Comparison of ENCODE assay signal across 8 cellular contexts in genomic region chr12:69985656-69986055, GRCh38.
A peak's percentile ranks its signal among the peaks of the same experiment; 100 is the strongest.
DNase-seq lines count a peak whose midpoint lies in the region; ATAC-seq and TF ChIP-seq lines count a peak whose summit lies in the region.

No MANE protein-coding gene starts in this region.

- H3K27me3 ChIP-seq in colonic mucosa, result no peaks in the 10 kb centered on the region

- H3K36me3 ChIP-seq in colonic mucosa, result no peaks in the 10 kb centered on the region

- H3K27ac ChIP-seq in colonic mucosa, result peak overlapping the region; percentile 32

- intact Hi-C loops in colonic mucosa (cut with DNase I), result no loop called here
- intact Hi-C loops in posterior cingulate gyrus (cut with DNase I), result no loop called here

- no peaks in the 10 kb centered on the region for H3K9me3 ChIP-seq in colonic mucosa

- peak; percentile 28 for DNase-seq in Caki2 (ENCODE audit: low read depth)
- peak; percentile 11 for DNase-seq in HK-2 (ENCODE audit: unreplicated experiment)
- DNase-seq in colonic mucosa, result peak; percentile 52
- DNase-seq in SIG-M5 (lab: John Stamatoyannopoulos, UW), result no peak
- no peak for DNase-seq in posterior cingulate gyrus
- no peak for DNase-seq in C1 segment of cervical spinal cord (lab: John Stamatoyannopoulos, UW)

- peak; percentile 45 for TF ChIP-seq CTCF in colonic mucosa (IDR thresholded peaks at IDR 0.05)

- in situ Hi-C loops in Caki2 (cut with HindIII; ENCODE audit: low pct_unique_long_range_greater_than_20kb, low sequenced_read_pairs), result no loop called here

- H3K9ac ChIP-seq in colonic mucosa (ENCODE audit: low read depth in 2 of 2, low read length in 2 of 2), result no peak overlapping the region

- H3K4me1 ChIP-seq in colonic mucosa, result no peaks in the 10 kb centered on the region

- H3K4me3 ChIP-seq in colonic mucosa, result no peak overlapping the region

- ATAC-seq in GM19397 (IDR thresholded peaks at IDR 0.05; ENCODE audit: unreplicated experiment), result peak; percentile 77
- ATAC-seq in GM21737 (IDR thresholded peaks at IDR 0.05; ENCODE audit: unreplicated experiment), result no peak

Comparison
In these comparisons a context has a peak if more than half of its experiments do, and no peak if none do; other contexts are left out.
1. DNase-seq: peak in Caki2 (single experiment), HK-2 (single experiment) and colonic mucosa (single experiment); none in SIG-M5 (single experiment), posterior cingulate gyrus (0 of 10) and C1 segment of cervical spinal cord (0 of 14).